In genomic region chr17:28357901-28358197, GRCh38 we compare ENCODE assay signal across 8 cellular contexts. TPM values are rescaled to one million over a fixed set of nuclear protein-coding genes. Genes with fewer than 3 reads are reported as not detected.
A peak's percentile ranks its signal among the peaks of the same experiment; 100 is the strongest.
DNase-seq lines count a peak whose midpoint lies in the region; ATAC-seq, FAIRE-seq and TF ChIP-seq lines count a peak whose summit lies in the region.

No MANE protein-coding gene starts in this region.

- peak overlapping the region; percentile 92 to 98 (median 97) for H3K4me3 ChIP-seq in keratinocyte (ENCODE audit: control insufficient read depth in 2 of 3, extremely low read depth in 1 of 3, insufficient read depth in 2 of 3, low read depth in 1 of 3, low read length in 3 of 3)

- peak overlapping the region; percentile 83 for H3K4me2 ChIP-seq in keratinocyte (ENCODE audit: control insufficient read depth, extremely low read depth, insufficient read depth, low read depth, low read length)

- H3K4me1 ChIP-seq in keratinocyte (ENCODE audit: control insufficient read depth, extremely low read depth, insufficient read depth, low read length): peaks cover 15% of the 10 kb centered on the region

- no peak for ATAC-seq in activated naive CD4-positive, alpha-beta T cell treated with anti-CD3 and anti-CD28 coated beads, Interleukin-2, amount 50 U/mL, for 72 hours
- no peak for ATAC-seq in GM21381 (IDR thresholded peaks at IDR 0.05; ENCODE audit: unreplicated experiment)
- no peak for ATAC-seq in GM19452 (IDR thresholded peaks at IDR 0.05; ENCODE audit: unreplicated experiment)

- dilution Hi-C loops in keratinocyte (cut with MboI; ENCODE audit: extremely low pct_ligation_motif_present, low sequenced_read_pairs): no loop called here

- H3K27me3 ChIP-seq in keratinocyte (ENCODE audit: control insufficient read depth, extremely low read depth, insufficient read depth, low read length): no peaks in the 10 kb centered on the region

- peaks cover 29 to 37% of the 10 kb centered on the region in 2 experiments for H3K36me3 ChIP-seq in keratinocyte (ENCODE audit: control insufficient read depth in 2 of 2, extremely low read depth in 1 of 2, insufficient read depth in 2 of 2, low read length in 2 of 2)

- H2AFZ ChIP-seq in keratinocyte (ENCODE audit: control insufficient read depth, low read length): peak overlapping the region; percentile 91

- peaks cover 35% of the 10 kb centered on the region for H3K79me2 ChIP-seq in keratinocyte (ENCODE audit: control insufficient read depth, insufficient read depth, low read length)

- H3K27me3 Mint-ChIP-seq in T-helper 2 cell treated with Interferon-gamma antibody and Interleukin-4, amounts not matched to agents 5 μg/mL and 100 μg/mL, for 36 hours (ENCODE audit: low read depth): no peaks in the 10 kb centered on the region

- peak overlapping the region; percentile 92 for H3K27ac Mint-ChIP-seq in T-helper 2 cell treated with Interferon-gamma antibody and Interleukin-4, amounts not matched to agents 5 μg/mL and 100 μg/mL, for 36 hours
- peak overlapping the region; percentile 96 to 99 for H3K27ac Mint-ChIP-seq in activated naive CD4-positive, alpha-beta T cell treated with anti-CD3 and anti-CD28 coated beads, Interleukin-2, amount 50 U/mL, for 72 hours

- no peak for TF ChIP-seq CTCF in keratinocyte (optimal IDR thresholded peaks at IDR 0.05 in 1 of 3, IDR thresholded peaks at IDR 0.05 in 1 of 3, conservative IDR thresholded peaks at IDR 0.05 in 1 of 3; ENCODE audit: extremely low read depth in 1 of 3, insufficient read depth in 2 of 3, low read length in 3 of 3)

- H3K4me3 Mint-ChIP-seq in T-helper 2 cell treated with Interferon-gamma antibody and Interleukin-4, amounts not matched to agents 5 μg/mL and 100 μg/mL, for 36 hours: peak overlapping the region; percentile 91

- H3K9me3 Mint-ChIP-seq in T-helper 2 cell treated with Interferon-gamma antibody and Interleukin-4, amounts not matched to agents 5 μg/mL and 100 μg/mL, for 36 hours: no peaks in the 10 kb centered on the region
- no peaks in the 10 kb centered on the region for H3K9me3 Mint-ChIP-seq in activated naive CD4-positive, alpha-beta T cell treated with anti-CD3 and anti-CD28 coated beads, Interleukin-2, amount 50 U/mL, for 72 hours

- H3K9ac ChIP-seq in keratinocyte (ENCODE audit: control insufficient read depth, extremely low read depth, insufficient read depth, low read length): peak overlapping the region; percentile 93

- no peak for FAIRE-seq in keratinocyte (lab: Jason Lieb, UNC)

- no peaks in the 10 kb centered on the region for H4K20me1 ChIP-seq in keratinocyte (ENCODE audit: control insufficient read depth, extremely low read depth, insufficient read depth, low read length)

- DNase-seq in T-helper 2 cell treated with Interferon-gamma antibody and Interleukin-4, amounts not matched to agents 5 μg/mL and 100 μg/mL, for 36 hours (ENCODE audit: low spot score): no peak
- no peak for DNase-seq in T-helper 2 cell
- DNase-seq in activated naive CD4-positive, alpha-beta T cell treated with anti-CD3 and anti-CD28 coated beads, Interleukin-2, amount 50 U/mL, for 72 hours (ENCODE audit: low spot score in 2 of 2): no peak
- DNase-seq in keratinocyte (ENCODE audit: low read depth, low spot score): no peak
- no peak for DNase-seq in substantia nigra (lab: John Stamatoyannopoulos, UW)
- DNase-seq in HuH-7.5 (ENCODE audit: low spot score): no peak

- H3K27ac ChIP-seq in keratinocyte (ENCODE audit: control insufficient read depth, insufficient read depth, low read length) (peak overlapping the region; percentile 87), substantia nigra (ENCODE audit: low read depth, low read length, poor library complexity, severe bottlenecking) (peak overlapping the region; percentile 69)

- peaks cover 50% of the 10 kb centered on the region for H3K36me3 Mint-ChIP-seq in T-helper 2 cell treated with Interferon-gamma antibody and Interleukin-4, amounts not matched to agents 5 μg/mL and 100 μg/mL, for 36 hours (ENCODE audit: low read depth)
- peaks cover 7 to 32% of the 10 kb centered on the region in 2 donors for H3K36me3 Mint-ChIP-seq in activated naive CD4-positive, alpha-beta T cell treated with anti-CD3 and anti-CD28 coated beads, Interleukin-2, amount 50 U/mL, for 72 hours

- peaks cover 29% of the 10 kb centered on the region for H3K4me1 Mint-ChIP-seq in T-helper 2 cell treated with Interferon-gamma antibody and Interleukin-4, amounts not matched to agents 5 μg/mL and 100 μg/mL, for 36 hours (ENCODE audit: low read depth)

- H3K9me1 ChIP-seq in keratinocyte (ENCODE audit: control insufficient read depth, extremely low read depth, insufficient read depth, low read length): no peaks in the 10 kb centered on the region

- H3K9me3 ChIP-seq in keratinocyte (ENCODE audit: control insufficient read depth, low read depth, low read length): no peaks in the 10 kb centered on the region

RNA-seq across cellular contexts. Expression of gene POLDIP2, which starts 0.5 kb away (rescaled TPM):
- total RNA-seq in activated naive CD4-positive, alpha-beta T cell treated with anti-CD3 and anti-CD28 coated beads, Interleukin-2, amount 50 U/mL, for 72 hours: 10 to 100 TPM; 62.2 to 83.4 TPM
- 88.7 to 105 TPM (median 90.2 TPM) in 3 replicates for polyA plus RNA-seq in keratinocyte
- 20.9 TPM for polyA plus RNA-seq in keratinocyte (2011; ENCODE audit: low read depth)
- 84.0 and 88.6 TPM in 2 replicates for polyA plus RNA-seq in keratinocyte (2011; cell fraction: cytosol; rRNA removed)
- polyA plus RNA-seq in keratinocyte (2011; cell fraction: nucleus; rRNA removed): 46.4 and 52.3 TPM in 2 replicates
- 84.6 and 91.7 TPM in 2 replicates for polyA plus RNA-seq in keratinocyte (2012; ENCODE audit: low replicate concordance)
- 69.6 to 107 TPM (median 72.8 TPM) in 3 replicates for polyA minus RNA-seq in keratinocyte
- polyA minus RNA-seq in keratinocyte (2011; cell fraction: cytosol; rRNA and poly(A)+ RNA removed): 70.4 TPM
- 19.5 and 30.5 TPM in 2 replicates for polyA minus RNA-seq in keratinocyte (2011; cell fraction: nucleus; rRNA and poly(A)+ RNA removed)

RNA-seq across cellular contexts. Expression of gene SEBOX, which starts 7.2 kb away (rescaled TPM):
- not detected for total RNA-seq in activated naive CD4-positive, alpha-beta T cell treated with anti-CD3 and anti-CD28 coated beads, Interleukin-2, amount 50 U/mL, for 72 hours
- not detected in 3 replicates for polyA plus RNA-seq in keratinocyte
- not detected for polyA plus RNA-seq in keratinocyte (2011; ENCODE audit: low read depth)
- polyA plus RNA-seq in keratinocyte (2011; cell fraction: cytosol; rRNA removed): not detected in 2 replicates
- polyA plus RNA-seq in keratinocyte (2011; cell fraction: nucleus; rRNA removed): not detected in 2 replicates
- polyA plus RNA-seq in keratinocyte (2012; ENCODE audit: low replicate concordance): not detected in 2 replicates
- polyA minus RNA-seq in keratinocyte: not detected in 3 replicates
- not detected for polyA minus RNA-seq in keratinocyte (2011; cell fraction: cytosol; rRNA and poly(A)+ RNA removed)
- polyA minus RNA-seq in keratinocyte (2011; cell fraction: nucleus; rRNA and poly(A)+ RNA removed): not detected in 2 replicates

RNA-seq across cellular contexts. Expression of gene VTN, which starts 12.3 kb away (rescaled TPM):
- total RNA-seq in activated naive CD4-positive, alpha-beta T cell treated with anti-CD3 and anti-CD28 coated beads, Interleukin-2, amount 50 U/mL, for 72 hours: under 1 TPM; 0.34 to 0.53 TPM
- 0.05 TPM in 1 of 3 replicates, not detected in the others for polyA plus RNA-seq in keratinocyte
- polyA plus RNA-seq in keratinocyte (2011; ENCODE audit: low read depth): not detected
- not detected in 2 replicates for polyA plus RNA-seq in keratinocyte (2011; cell fraction: cytosol; rRNA removed)
- polyA plus RNA-seq in keratinocyte (2011; cell fraction: nucleus; rRNA removed): 0.11 and 0.20 TPM in 2 replicates
- 0.16 TPM in 1 of 2 replicates, not detected in the other for polyA plus RNA-seq in keratinocyte (2012; ENCODE audit: low replicate concordance)
- not detected in 3 replicates for polyA minus RNA-seq in keratinocyte
- not detected for polyA minus RNA-seq in keratinocyte (2011; cell fraction: cytosol; rRNA and poly(A)+ RNA removed)
- polyA minus RNA-seq in keratinocyte (2011; cell fraction: nucleus; rRNA and poly(A)+ RNA removed): 0.39 and 0.42 TPM in 2 replicates

RNA-seq across cellular contexts. Expression of gene SARM1, which starts 13.6 kb away (rescaled TPM):
- 10 to 100 TPM; 13.9 to 29.5 TPM for total RNA-seq in activated naive CD4-positive, alpha-beta T cell treated with anti-CD3 and anti-CD28 coated beads, Interleukin-2, amount 50 U/mL, for 72 hours
- polyA plus RNA-seq in keratinocyte: 0.55 to 1.6 TPM (median 0.90 TPM) in 3 replicates
- polyA plus RNA-seq in keratinocyte (2011; ENCODE audit: low read depth): 0.30 TPM
- polyA plus RNA-seq in keratinocyte (2011; cell fraction: cytosol; rRNA removed): 0.63 and 1.0 TPM in 2 replicates
- 2.7 and 2.8 TPM in 2 replicates for polyA plus RNA-seq in keratinocyte (2011; cell fraction: nucleus; rRNA removed)
- 0.73 and 1.3 TPM in 2 replicates for polyA plus RNA-seq in keratinocyte (2012; ENCODE audit: low replicate concordance)
- 2.2 to 8.6 TPM (median 3.7 TPM) in 3 replicates for polyA minus RNA-seq in keratinocyte
- polyA minus RNA-seq in keratinocyte (2011; cell fraction: cytosol; rRNA and poly(A)+ RNA removed): 3.3 TPM
- 1.4 and 2.7 TPM in 2 replicates for polyA minus RNA-seq in keratinocyte (2011; cell fraction: nucleus; rRNA and poly(A)+ RNA removed)

RNA-seq across cellular contexts. Expression of gene TNFAIP1, which starts 22.3 kb away (rescaled TPM):
- total RNA-seq in activated naive CD4-positive, alpha-beta T cell treated with anti-CD3 and anti-CD28 coated beads, Interleukin-2, amount 50 U/mL, for 72 hours: 10 to 100 TPM; 25.7 to 26.2 TPM
- polyA plus RNA-seq in keratinocyte: 63.1 to 84.6 TPM (median 82.0 TPM) in 3 replicates
- 30.8 TPM for polyA plus RNA-seq in keratinocyte (2011; ENCODE audit: low read depth)
- polyA plus RNA-seq in keratinocyte (2011; cell fraction: cytosol; rRNA removed): 90.5 and 105 TPM in 2 replicates
- 105 and 118 TPM in 2 replicates for polyA plus RNA-seq in keratinocyte (2011; cell fraction: nucleus; rRNA removed)
- 51.5 and 59.5 TPM in 2 replicates for polyA plus RNA-seq in keratinocyte (2012; ENCODE audit: low replicate concordance)
- 78.9 to 236 TPM (median 118 TPM) in 3 replicates for polyA minus RNA-seq in keratinocyte
- polyA minus RNA-seq in keratinocyte (2011; cell fraction: cytosol; rRNA and poly(A)+ RNA removed): 67.0 TPM
- 49.1 and 75.9 TPM in 2 replicates for polyA minus RNA-seq in keratinocyte (2011; cell fraction: nucleus; rRNA and poly(A)+ RNA removed)
